In genomic region chr16:28826141-28826540, GRCh38 we compare ENCODE assay signal across 10 cellular contexts. TPM values are rescaled to one million over a fixed set of nuclear protein-coding genes. Genes with fewer than 3 reads are reported as not detected.
DNase-seq lines count a peak whose midpoint lies in the region; ATAC-seq and TF ChIP-seq lines count a peak whose summit lies in the region.
"Had no signal": no experiment of that assay in that cellular context is flagged by ENCODE, and none has a peak within 500 bp of the region (broad histone marks: within the 10 kb centered on the region; RNA-seq: fewer than 3 reads in every experiment).

No MANE protein-coding gene starts in this region.

- peak overlapping the region in 3 of 4 donors; percentile 51 to 83 (median 52) for H3K4me3 Mint-ChIP-seq in IgD-negative memory B cell

- H3K27me3 Mint-ChIP-seq in IgD-negative memory B cell, result no peaks in the 10 kb centered on the region

- in situ Hi-C loops in astrocyte of the spinal cord (cut with HindIII; ENCODE audit: low sequenced_read_pairs), result no loop called here

- peaks cover 67 to 72% (median 70%) of the 10 kb centered on the region in 11 experiments for H4K20me1 ChIP-seq in BLaER1 treated with 17β-estradiol and CSF1 and Interleukin-3, amounts not matched to agents 10 nM and 100 nM

- peaks cover 1% of the 10 kb centered on the region for H3K36me3 Mint-ChIP-seq in IgD-negative memory B cell

- H2BK120ac ChIP-seq in mesendoderm (ENCODE audit: low read depth, low read length), result no peak overlapping the region

- peak overlapping the region in 8 of 11 experiments; percentile 30 to 100 (median 100); a peak in 10 of 22 replicates for H3K9ac ChIP-seq in BLaER1 treated with 17β-estradiol and CSF1 and Interleukin-3, amounts not matched to agents 10 nM and 100 nM
- H3K9ac ChIP-seq in mesendoderm (ENCODE audit: low read length), result peak overlapping the region; percentile 13

- H3K4me3 ChIP-seq in BLaER1 treated with 17β-estradiol and CSF1 and Interleukin-3, amounts not matched to agents 10 nM and 100 nM, result no peak overlapping the region
- H3K4me3 ChIP-seq in astrocyte of the spinal cord (ENCODE audit: low read depth, low read length) (no peak overlapping the region), mesendoderm (ENCODE audit: low read length) (no peak overlapping the region)
- H3K4me3 ChIP-seq: skin epidermis had no signal

- H3K27ac ChIP-seq in BLaER1 treated with 17β-estradiol and CSF1 and Interleukin-3, amounts not matched to agents 10 nM and 100 nM, result no peak overlapping the region
- H3K27ac ChIP-seq in mesendoderm (ENCODE audit: low read depth, low read length), result no peak overlapping the region
- H3K27ac ChIP-seq: skin epidermis had no signal

- ATAC-seq in HG03460 (IDR thresholded peaks at IDR 0.05; ENCODE audit: unreplicated experiment) (no peak), GM21423 (IDR thresholded peaks at IDR 0.05; ENCODE audit: unreplicated experiment) (no peak), GM19035 (IDR thresholded peaks at IDR 0.05; ENCODE audit: unreplicated experiment) (no peak), GM21381 (IDR thresholded peaks at IDR 0.05; ENCODE audit: unreplicated experiment) (no peak)

- H3K4me1 ChIP-seq in BLaER1 treated with 17β-estradiol and CSF1 and Interleukin-3, amounts not matched to agents 10 nM and 100 nM, result peaks cover 22 to 29% (median 25%) of the 10 kb centered on the region in 10 experiments
- H3K4me1 ChIP-seq in mesendoderm (ENCODE audit: control insufficient read depth, low read depth, low read length), result peaks cover 3% of the 10 kb centered on the region

- peak; percentile 5 for TF ChIP-seq CTCF in astrocyte of the spinal cord (IDR thresholded peaks at IDR 0.05; ENCODE audit: low read depth, low read length)

- H3K4me2 ChIP-seq in BLaER1 treated with 17β-estradiol and CSF1 and Interleukin-3, amounts not matched to agents 10 nM and 100 nM, result peak overlapping the region in 7 of 11 experiments; percentile 87 to 96 (median 94); a peak in 12 of 22 replicates
- H3K4me2 ChIP-seq in mesendoderm (ENCODE audit: low read length), result no peak overlapping the region

- no peak overlapping the region for H3K18ac ChIP-seq in mesendoderm (ENCODE audit: low read length)

- no peak overlapping the region for H2BK5ac ChIP-seq in mesendoderm (ENCODE audit: low read length)

- peaks cover 23% of the 10 kb centered on the region for H3K79me1 ChIP-seq in mesendoderm (ENCODE audit: low read length)

- H3K27ac Mint-ChIP-seq in IgD-negative memory B cell, result peak overlapping the region in 2 of 3 donors; percentile 77 to 85

- peak overlapping the region; percentile 50 for H3K56ac ChIP-seq in mesendoderm (ENCODE audit: low read length)

- no peak overlapping the region for H2AK5ac ChIP-seq in mesendoderm (ENCODE audit: low read length)

- peaks cover 62 to 68% (median 67%) of the 10 kb centered on the region in 11 experiments for H3K36me3 ChIP-seq in BLaER1 treated with 17β-estradiol and CSF1 and Interleukin-3, amounts not matched to agents 10 nM and 100 nM
- H3K36me3 ChIP-seq in mesendoderm (ENCODE audit: control insufficient read depth, insufficient read depth, low read length), result peaks cover 27% of the 10 kb centered on the region

- no peak overlapping the region for H4K8ac ChIP-seq in mesendoderm (ENCODE audit: low read depth, low read length)

- H3K4ac ChIP-seq in mesendoderm (ENCODE audit: low read depth, low read length), result no peak overlapping the region

- no peak overlapping the region for H3K23ac ChIP-seq in mesendoderm (ENCODE audit: low read length)

- DNase-seq in astrocyte of the spinal cord (ENCODE audit: low read depth, low spot score), result no peak
- no peak for DNase-seq in mesendoderm
- DNase-seq: MV-4-11 had no signal

- H3K9me3 Mint-ChIP-seq in IgD-negative memory B cell, result no peaks in the 10 kb centered on the region

- WGBS in mesendoderm (ENCODE audit: extremely low coverage, insufficient coverage, low lambda C conversion rate), result no CpG with 5 or more reads among the region's 6 CpGs

- H4K5ac ChIP-seq in mesendoderm (ENCODE audit: low read length), result no peak overlapping the region

- peaks cover 15 to 23% (median 20%) of the 10 kb centered on the region in 3 donors for H3K4me1 Mint-ChIP-seq in IgD-negative memory B cell

- no peak overlapping the region for H2BK15ac ChIP-seq in mesendoderm (replicated peaks; ENCODE audit: low read depth)

- H3K79me2 ChIP-seq in mesendoderm (ENCODE audit: control insufficient read depth, insufficient read depth, low read length), result peaks cover 40% of the 10 kb centered on the region

- H3K9me3 ChIP-seq in BLaER1 treated with 17β-estradiol and CSF1 and Interleukin-3, amounts not matched to agents 10 nM and 100 nM (replicated peaks in 1 of 11), result no peaks in the 10 kb centered on the region; a peak in 1 of 22 replicates

- H3K27me3 ChIP-seq in BLaER1 treated with 17β-estradiol and CSF1 and Interleukin-3, amounts not matched to agents 10 nM and 100 nM, result no peaks in the 10 kb centered on the region
- no peaks in the 10 kb centered on the region for H3K27me3 ChIP-seq in mesendoderm (ENCODE audit: insufficient read depth, low read length, poor library complexity)

RNA-seq across cellular contexts. Expression of gene ATXN2L, which starts 3.3 kb away (rescaled TPM):
- 35.9 TPM for polyA plus RNA-seq in IgD-negative memory B cell
- 201 TPM for polyA plus RNA-seq in mesendoderm (2013, experiment 1 of 2)
- 196 TPM for polyA plus RNA-seq in mesendoderm (2013, experiment 2 of 2)

RNA-seq across cellular contexts. Expression of gene TUFM, which starts 20.0 kb away (rescaled TPM):
- polyA plus RNA-seq in IgD-negative memory B cell, result 139 TPM
- 162 TPM for polyA plus RNA-seq in mesendoderm (2013, experiment 1 of 2)
- 164 TPM for polyA plus RNA-seq in mesendoderm (2013, experiment 2 of 2)

RNA-seq across cellular contexts. Expression of gene SH2B1, which starts 37.5 kb away (rescaled TPM):
- 5.2 TPM for polyA plus RNA-seq in IgD-negative memory B cell
- polyA plus RNA-seq in mesendoderm (2013, experiment 1 of 2), result 12.7 TPM
- 12.5 TPM for polyA plus RNA-seq in mesendoderm (2013, experiment 2 of 2)

RNA-seq across cellular contexts. Expression of gene ATP2A1, which starts 52.1 kb away (rescaled TPM):
- polyA plus RNA-seq in IgD-negative memory B cell, result not detected
- polyA plus RNA-seq in mesendoderm (2013, experiment 1 of 2), result 0.44 TPM
- 1.0 TPM for polyA plus RNA-seq in mesendoderm (2013, experiment 2 of 2)
